ENCODE assay signal across 1 cellular context in the genomic region with DNA sequence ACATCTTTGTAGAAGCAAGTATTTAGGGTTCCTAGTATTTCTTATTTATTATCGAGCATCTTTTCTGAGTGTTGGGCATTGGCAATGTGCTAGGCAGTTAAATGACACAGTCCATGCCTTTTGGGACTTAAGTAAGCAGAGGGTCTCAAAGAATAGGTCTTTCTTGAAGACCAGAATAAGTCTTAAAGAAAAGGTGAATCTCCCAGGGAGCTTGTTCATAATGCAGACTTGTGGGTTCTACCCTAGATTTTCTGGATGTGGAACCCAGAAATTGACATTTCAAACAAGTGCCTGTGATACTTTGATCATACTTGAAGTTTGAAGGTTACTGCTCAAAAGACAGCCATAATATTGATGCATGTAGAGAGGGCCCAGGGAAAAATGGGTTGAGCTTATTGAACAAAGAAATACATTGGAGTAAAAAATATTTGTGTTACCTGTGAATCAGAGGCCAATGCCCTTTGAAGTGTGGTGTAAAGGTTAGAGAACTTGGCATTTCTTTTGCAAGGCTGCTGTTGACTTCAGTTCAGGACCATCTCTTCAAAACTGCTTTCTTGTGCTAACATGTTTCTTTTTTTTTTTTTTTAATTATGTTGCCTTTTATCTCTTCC.
TF ChIP-seq lines count a peak whose summit lies in the region.

No MANE protein-coding gene starts in this region.

TF ChIP-seq in HepG2, 621 proteins besides CTCF, POLR2A, EP300 and RAD21 (continued from another document):
- TF ChIP-seq ZNF160 (CRISPR knock-in tag; IDR thresholded peaks at IDR 0.05), result 0 out of 2 replicates have a peak, but pooled peaks have one; percentile 67
- peak; percentile 58; the same call in 1 of the 2 replicates for TF ChIP-seq MIXL1 (CRISPR knock-in tag; IDR thresholded peaks at IDR 0.05)
- no peak for TF ChIP-seq HCFC1 (IDR thresholded peaks at IDR 0.05; ENCODE audit: low read depth, low read length)
- peak; percentile 35; the same call in 1 of the 2 replicates for TF ChIP-seq MTA1 (CRISPR knock-in tag; IDR thresholded peaks at IDR 0.05; ENCODE audit: borderline replicate concordance)
- TF ChIP-seq SSRP1 (CRISPR knock-in tag; IDR thresholded peaks at IDR 0.05), result 0 out of 2 replicates have a peak, but pooled peaks have one; percentile 81
- peak in 1 of 2 experiments; percentile 18; a peak in 1 of 4 replicates for TF ChIP-seq KLF16 (CRISPR knock-in tag; IDR thresholded peaks at IDR 0.05)
- TF ChIP-seq ELF3 (CRISPR knock-in tag; IDR thresholded peaks at IDR 0.05), result peak; percentile 63
- TF ChIP-seq, protein P1, sequence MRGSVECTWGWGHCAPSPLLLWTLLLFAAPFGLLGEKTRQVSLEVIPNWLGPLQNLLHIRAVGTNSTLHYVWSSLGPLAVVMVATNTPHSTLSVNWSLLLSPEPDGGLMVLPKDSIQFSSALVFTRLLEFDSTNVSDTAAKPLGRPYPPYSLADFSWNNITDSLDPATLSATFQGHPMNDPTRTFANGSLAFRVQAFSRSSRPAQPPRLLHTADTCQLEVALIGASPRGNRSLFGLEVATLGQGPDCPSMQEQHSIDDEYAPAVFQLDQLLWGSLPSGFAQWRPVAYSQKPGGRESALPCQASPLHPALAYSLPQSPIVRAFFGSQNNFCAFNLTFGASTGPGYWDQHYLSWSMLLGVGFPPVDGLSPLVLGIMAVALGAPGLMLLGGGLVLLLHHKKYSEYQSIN (CRISPR knock-in tag; IDR thresholded peaks at IDR 0.05; ENCODE audit: borderline replicate concordance), result no peak
- no peak for TF ChIP-seq RBAK (CRISPR knock-in tag; IDR thresholded peaks at IDR 0.05)
- no peak for TF ChIP-seq ZBTB46 (CRISPR knock-in tag; IDR thresholded peaks at IDR 0.05; ENCODE audit: borderline replicate concordance)
- no peak for TF ChIP-seq SOX6 (IDR thresholded peaks at IDR 0.05)
- TF ChIP-seq SOX6 (CRISPR knock-in tag; IDR thresholded peaks at IDR 0.05), result peak; percentile 83
- TF ChIP-seq KLF6 (CRISPR knock-in tag; IDR thresholded peaks at IDR 0.05), result 0 out of 2 replicates have a peak, but pooled peaks have one; percentile 40
- TF ChIP-seq, protein P2, sequence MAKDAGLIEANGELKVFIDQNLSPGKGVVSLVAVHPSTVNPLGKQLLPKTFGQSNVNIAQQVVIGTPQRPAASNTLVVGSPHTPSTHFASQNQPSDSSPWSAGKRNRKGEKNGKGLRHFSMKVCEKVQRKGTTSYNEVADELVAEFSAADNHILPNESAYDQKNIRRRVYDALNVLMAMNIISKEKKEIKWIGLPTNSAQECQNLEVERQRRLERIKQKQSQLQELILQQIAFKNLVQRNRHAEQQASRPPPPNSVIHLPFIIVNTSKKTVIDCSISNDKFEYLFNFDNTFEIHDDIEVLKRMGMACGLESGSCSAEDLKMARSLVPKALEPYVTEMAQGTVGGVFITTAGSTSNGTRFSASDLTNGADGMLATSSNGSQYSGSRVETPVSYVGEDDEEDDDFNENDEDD (CRISPR knock-in tag; IDR thresholded peaks at IDR 0.05; ENCODE audit: borderline replicate concordance), result no peak
- peak; percentile 44; the same call in 1 of the 2 replicates for TF ChIP-seq THAP11 (CRISPR knock-in tag; IDR thresholded peaks at IDR 0.05)
